27 cellular contexts compared by ENCODE assay signal in genomic region chr13:22235950-22236290, GRCh38.
DNase-seq lines count a peak whose midpoint lies in the region; ATAC-seq, FAIRE-seq and TF ChIP-seq lines count a peak whose summit lies in the region.
"Had no signal": no experiment of that assay in that cellular context is flagged by ENCODE, and none has a peak within 500 bp of the region (broad histone marks: within the 10 kb centered on the region; RNA-seq: fewer than 3 reads in every experiment).

No MANE protein-coding gene starts in this region.

- peaks cover 15% of the 10 kb centered on the region for H3K4me1 Mint-ChIP-seq in stimulated activated naive CD8-positive, alpha-beta T cell treated with anti-CD3 and anti-CD28 coated beads, Interleukin-15, amount 100 ng/mL, for 72 hours

- H4K8ac ChIP-seq in mesendoderm (ENCODE audit: low read depth, low read length) = no peak overlapping the region

- no peak overlapping the region for H3K4ac ChIP-seq in mesendoderm (ENCODE audit: low read depth, low read length)

- peaks cover 0 to 3% of the 10 kb centered on the region in 2 donors for H3K9me3 Mint-ChIP-seq in stimulated activated naive CD8-positive, alpha-beta T cell treated with anti-CD3 and anti-CD28 coated beads, Interleukin-15, amount 100 ng/mL, for 72 hours
- H3K9me3 Mint-ChIP-seq: activated naive CD4-positive, alpha-beta T cell treated with anti-CD3 and anti-CD28 coated beads, Interleukin-2, amount 50 U/mL, for 24 hours; naive B cell had no signal

- H3K4me1 ChIP-seq in mesendoderm (ENCODE audit: control insufficient read depth, low read depth, low read length) (peaks cover 9% of the 10 kb centered on the region), gastrocnemius medialis (no peaks in the 10 kb centered on the region)
- H3K4me1 ChIP-seq: ascending aorta, suprapubic skin, uterus had no signal

- no CpG with 5 or more reads among the region's 2 CpGs for WGBS in mesendoderm (ENCODE audit: extremely low coverage, insufficient coverage, low lambda C conversion rate)

- no peaks in the 10 kb centered on the region for H3K79me1 ChIP-seq in mesendoderm (ENCODE audit: low read length)

- FAIRE-seq in HTR-8/SVneo (lab: Jason Lieb, UNC) = no peak
- FAIRE-seq: D721Med, K562, keratinocyte, RCC 7860 had no signal

- no peak overlapping the region for H3K4me3 Mint-ChIP-seq in stimulated activated naive CD8-positive, alpha-beta T cell treated with anti-CD3 and anti-CD28 coated beads, Interleukin-15, amount 100 ng/mL, for 72 hours
- H3K4me3 Mint-ChIP-seq: activated CD8-positive, alpha-beta T cell treated with anti-CD3 and anti-CD28 coated beads, Interleukin-2, amount 10 ng/mL, durations not matched to agents 7 days and 5 days; activated naive CD4-positive, alpha-beta T cell treated with anti-CD3 and anti-CD28 coated beads, Interleukin-2, amount 50 U/mL, for 24 hours; naive B cell had no signal

- H2BK120ac ChIP-seq in mesendoderm (ENCODE audit: low read depth, low read length) = no peak overlapping the region

- no peaks in the 10 kb centered on the region for H3K9me3 ChIP-seq in gastrocnemius medialis
- H3K9me3 ChIP-seq: ascending aorta, suprapubic skin, uterus had no signal

- no peak overlapping the region for H2BK5ac ChIP-seq in mesendoderm (ENCODE audit: low read length)

- no peaks in the 10 kb centered on the region for H3K36me3 ChIP-seq in mesendoderm (ENCODE audit: control insufficient read depth, insufficient read depth, low read length)
- no peaks in the 10 kb centered on the region for H3K36me3 ChIP-seq in gastrocnemius medialis
- H3K36me3 ChIP-seq: ascending aorta, suprapubic skin, uterus had no signal

- no peak overlapping the region for H2BK15ac ChIP-seq in mesendoderm (replicated peaks; ENCODE audit: low read depth)

- peak overlapping the region; percentile 25 for H3K56ac ChIP-seq in mesendoderm (ENCODE audit: low read length)

- no peak overlapping the region for H4K5ac ChIP-seq in mesendoderm (ENCODE audit: low read length)

- no peak overlapping the region for H3K23ac ChIP-seq in mesendoderm (ENCODE audit: low read length)

- H3K27me3 ChIP-seq in mesendoderm (ENCODE audit: insufficient read depth, low read length, poor library complexity) (no peaks in the 10 kb centered on the region), gastrocnemius medialis (no peaks in the 10 kb centered on the region)
- H3K27me3 ChIP-seq: ascending aorta, suprapubic skin, uterus had no signal

- H3K4me3 ChIP-seq in astrocyte of the spinal cord (ENCODE audit: low read depth, low read length) = no peak overlapping the region
- no peak overlapping the region for H3K4me3 ChIP-seq in mesendoderm (ENCODE audit: low read length)
- H3K4me3 ChIP-seq in foreskin fibroblast (ENCODE audit: low read depth in 1 of 2, low read length in 2 of 2) = no peak overlapping the region
- no peak overlapping the region for H3K4me3 ChIP-seq in gastrocnemius medialis
- H3K4me3 ChIP-seq: ascending aorta, K562, lung, suprapubic skin, uterus had no signal

- no peaks in the 10 kb centered on the region for H3K27me3 Mint-ChIP-seq in stimulated activated naive CD8-positive, alpha-beta T cell treated with anti-CD3 and anti-CD28 coated beads, Interleukin-15, amount 100 ng/mL, for 72 hours
- H3K27me3 Mint-ChIP-seq: activated naive CD4-positive, alpha-beta T cell treated with anti-CD3 and anti-CD28 coated beads, Interleukin-2, amount 50 U/mL, for 24 hours had no signal

- peak; percentile 8 for ATAC-seq in stimulated activated naive CD8-positive, alpha-beta T cell treated with anti-CD3 and anti-CD28 coated beads, Interleukin-15, Interleukin-2, amounts not matched to agents 100 U/mL and 50 U/mL, for 24 hours
- no peak for ATAC-seq in stimulated activated naive CD8-positive, alpha-beta T cell treated with anti-CD3 and anti-CD28 coated beads, Interleukin-15, amount 100 ng/mL, for 72 hours
- ATAC-seq in gastrocnemius medialis = no peak
- ATAC-seq: activated CD8-positive, alpha-beta T cell treated with anti-CD3 and anti-CD28 coated beads, Interleukin-2, amount 10 ng/mL, durations not matched to agents 7 days and 5 days; K562 had no signal

- TF ChIP-seq POLR2A in gastrocnemius medialis (IDR thresholded peaks at IDR 0.05) = no peak

- TF ChIP-seq CTCF in astrocyte of the spinal cord (IDR thresholded peaks at IDR 0.05; ENCODE audit: low read depth, low read length) = no peak
- TF ChIP-seq CTCF in foreskin fibroblast (IDR thresholded peaks at IDR 0.05; ENCODE audit: low read depth, low read length) = no peak
- TF ChIP-seq CTCF in gastrocnemius medialis (IDR thresholded peaks at IDR 0.05 in 4 of 5, conservative IDR thresholded peaks at IDR 0.05 in 1 of 5) = no peak

- H3K79me2 ChIP-seq in mesendoderm (ENCODE audit: control insufficient read depth, insufficient read depth, low read length) = no peaks in the 10 kb centered on the region

- DNase-seq in stimulated activated naive CD8-positive, alpha-beta T cell treated with anti-CD3 and anti-CD28 coated beads, Interleukin-15, Interleukin-2, amounts not matched to agents 100 U/mL and 50 U/mL, for 24 hours = no peak
- DNase-seq in stimulated activated naive CD8-positive, alpha-beta T cell treated with anti-CD3 and anti-CD28 coated beads, Interleukin-15, amount 100 ng/mL, for 72 hours = no peak
- DNase-seq in astrocyte of the spinal cord (ENCODE audit: low read depth, low spot score) = peak; percentile 5
- DNase-seq in mesendoderm = peak; percentile 89
- no peak for DNase-seq in foreskin fibroblast
- DNase-seq in gastrocnemius medialis = no peak
- no peak for DNase-seq in HTR-8/SVneo (ENCODE audit: insufficient read length, low spot score)
- DNase-seq in activated gamma-delta T cell treated with Interleukin-2 at 50 U/mL for 16 hours = no peak
- DNase-seq: activated CD4-positive, CD25-positive, alpha-beta regulatory T cell; activated CD8-positive, alpha-beta T cell treated with anti-CD3 and anti-CD28 coated beads, Interleukin-2, amount 10 ng/mL, durations not matched to agents 7 days and 5 days; C1 segment of cervical spinal cord; glutamatergic neuron; naive B cell; NCI-H1694 treated with DMSO at 0.1 percent for 48 hours; NCI-H345; NK-92 treated with Interleukin-12 subunit alpha and Interleukin-12 subunit beta, amount 100 ng/mL, for 24 hours; T1000; uterus had no signal

- peak overlapping the region; percentile 24 for H3K27ac ChIP-seq in mesendoderm (ENCODE audit: low read depth, low read length)
- H3K27ac ChIP-seq in gastrocnemius medialis = no peak overlapping the region
- H3K27ac ChIP-seq: ascending aorta, HL-60, suprapubic skin had no signal

- in situ Hi-C loops in astrocyte of the spinal cord (cut with HindIII; ENCODE audit: low sequenced_read_pairs) = no loop called here
- in situ Hi-C loops in gastrocnemius medialis (cut with MboI; ENCODE audit: low sequenced_read_pairs in 4 of 4) = no loop called here

- H3K27ac Mint-ChIP-seq in stimulated activated naive CD8-positive, alpha-beta T cell treated with anti-CD3 and anti-CD28 coated beads, Interleukin-15, amount 100 ng/mL, for 72 hours = no peak overlapping the region
- H3K27ac Mint-ChIP-seq: activated CD8-positive, alpha-beta T cell treated with anti-CD3 and anti-CD28 coated beads, Interleukin-2, amount 10 ng/mL, durations not matched to agents 7 days and 5 days; activated naive CD4-positive, alpha-beta T cell treated with anti-CD3 and anti-CD28 coated beads, Interleukin-2, amount 50 U/mL, for 24 hours had no signal

- H3K9ac ChIP-seq in mesendoderm (ENCODE audit: low read length) = no peak overlapping the region

- no peak overlapping the region for H2AK5ac ChIP-seq in mesendoderm (ENCODE audit: low read length)

- intact Hi-C loops in gastrocnemius medialis (cut with DNase I; ENCODE audit: low total_unique reads) = no loop called here

- H3K18ac ChIP-seq in mesendoderm (ENCODE audit: low read length) = no peak overlapping the region

- no peak overlapping the region for H3K4me2 ChIP-seq in mesendoderm (ENCODE audit: low read length)

Comparison
In these comparisons a context has a peak if more than half of its experiments do, and no peak if none do; other contexts are left out.
1. DNase-seq: peak in astrocyte of the spinal cord (single experiment) and mesendoderm (single experiment); none in stimulated activated naive CD8-positive, alpha-beta T cell treated with anti-CD3 and anti-CD28 coated beads, Interleukin-15, Interleukin-2, amounts not matched to agents 100 U/mL and 50 U/mL, for 24 hours (single experiment), stimulated activated naive CD8-positive, alpha-beta T cell treated with anti-CD3 and anti-CD28 coated beads, Interleukin-15, amount 100 ng/mL, for 72 hours (0 of 2), foreskin fibroblast (0 of 2), gastrocnemius medialis (0 of 2), HTR-8/SVneo (single experiment) and activated gamma-delta T cell treated with Interleukin-2 at 50 U/mL for 16 hours (single experiment).